Comparison of ENCODE assay signal across 8 cellular contexts in the genomic region with DNA sequence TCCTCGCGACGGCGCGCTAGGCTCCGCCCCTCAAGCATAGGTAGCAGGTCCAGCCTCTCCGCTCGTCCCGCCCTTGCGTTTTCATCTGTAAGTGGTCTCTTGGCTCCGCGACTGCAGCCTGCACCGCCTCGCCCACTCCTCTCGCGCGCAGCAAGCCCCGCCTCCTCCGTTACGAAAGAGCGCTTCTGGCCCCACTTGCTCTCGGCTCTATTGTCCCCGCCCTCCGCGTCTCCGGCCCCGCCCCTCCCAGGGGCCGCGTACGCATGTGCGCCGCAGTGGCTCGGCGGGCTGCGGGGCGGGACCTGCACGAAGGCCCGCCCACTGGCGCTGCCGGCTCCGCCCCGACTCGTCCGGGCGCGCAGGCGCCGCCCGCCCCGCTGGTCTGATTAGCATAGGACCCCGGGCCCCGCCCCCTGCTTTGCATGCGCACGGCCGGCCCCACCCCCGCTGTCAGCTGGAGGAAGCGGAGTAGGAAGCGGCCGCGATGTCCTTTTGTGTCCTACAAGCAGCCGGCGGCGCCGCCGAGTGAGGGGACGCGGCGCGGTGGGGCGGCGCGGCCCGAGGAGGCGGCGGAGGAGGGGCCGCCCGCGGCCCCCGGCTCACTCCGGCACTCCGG. TPM values are rescaled to one million over a fixed set of nuclear protein-coding genes. Genes with fewer than 3 reads are reported as not detected.
DNase-seq lines count a peak whose midpoint lies in the region; ATAC-seq and TF ChIP-seq lines count a peak whose summit lies in the region.

ESRRA (plus strand) TSS at position 450 of the 616 bp plus-strand sequence. CDS start 1,656 bp downstream, outside the sequence.

- H3K9me3 Mint-ChIP-seq in activated naive CD4-positive, alpha-beta T cell treated with anti-CD3 and anti-CD28 coated beads, Interleukin-2, amount 50 U/mL, for 24 hours, result no peaks in the 10 kb centered on the region

- H3K27me3 Mint-ChIP-seq in activated naive CD4-positive, alpha-beta T cell treated with anti-CD3 and anti-CD28 coated beads, Interleukin-2, amount 50 U/mL, for 24 hours, result peaks cover 7% of the 10 kb centered on the region

- TF ChIP-seq POLR2A in GM10847 (IDR thresholded peaks at IDR 0.05; ENCODE audit: extremely low read depth, insufficient read length) (peak; percentile 53), suprapubic skin (IDR thresholded peaks at IDR 0.05) (no peak)

- H3K36me3 Mint-ChIP-seq in activated naive CD4-positive, alpha-beta T cell treated with anti-CD3 and anti-CD28 coated beads, Interleukin-2, amount 50 U/mL, for 24 hours, result peaks cover 5% of the 10 kb centered on the region

- H3K27me3 ChIP-seq in suprapubic skin, result peaks cover 8% of the 10 kb centered on the region

- no peak for TF ChIP-seq EP300 in suprapubic skin (IDR thresholded peaks at IDR 0.05)

- H3K27ac ChIP-seq in suprapubic skin, result peak within 1 kb of the TSS; percentile 96

- peak; percentile 100 for DNase-seq in NCI-H1105 (lab: John Stamatoyannopoulos, UW)
- peak; percentile 99 for DNase-seq in SKM-1 (lab: John Stamatoyannopoulos, UW; ENCODE audit: unreplicated experiment)
- peak; percentile 98 for DNase-seq in globus pallidus (ENCODE audit: low spot score)
- peak; percentile 99 for DNase-seq in occipital lobe (lab: John Stamatoyannopoulos, UW)
- DNase-seq in suprapubic skin (ENCODE audit: low spot score in 2 of 2), result peak; percentile 100

- H3K4me1 Mint-ChIP-seq in activated naive CD4-positive, alpha-beta T cell treated with anti-CD3 and anti-CD28 coated beads, Interleukin-2, amount 50 U/mL, for 24 hours, result peaks cover 27% of the 10 kb centered on the region

- H3K36me3 ChIP-seq in suprapubic skin, result no peaks in the 10 kb centered on the region

- H3K4me1 ChIP-seq in suprapubic skin, result peaks cover 41% of the 10 kb centered on the region

- H3K4me3 Mint-ChIP-seq in activated naive CD4-positive, alpha-beta T cell treated with anti-CD3 and anti-CD28 coated beads, Interleukin-2, amount 50 U/mL, for 24 hours, result peak within 1 kb of the TSS; percentile 98

- no peaks in the 10 kb centered on the region for H3K9me3 ChIP-seq in suprapubic skin

- no CpG with 5 or more reads among the region's 81 CpGs for WGBS in suprapubic skin

- peak; percentile 75 for ATAC-seq in HG02642 (IDR thresholded peaks at IDR 0.05; ENCODE audit: poor library complexity, unreplicated experiment)

- peak within 1 kb of the TSS; percentile 84 for H3K4me3 ChIP-seq in suprapubic skin

- H3K27ac Mint-ChIP-seq in activated naive CD4-positive, alpha-beta T cell treated with anti-CD3 and anti-CD28 coated beads, Interleukin-2, amount 50 U/mL, for 24 hours, result peak within 1 kb of the TSS; percentile 94

- TF ChIP-seq CTCF in suprapubic skin (IDR thresholded peaks at IDR 0.05), result no peak

RNA-seq across cellular contexts. Expression of gene ESRRA, which starts in this region (rescaled TPM):
- total RNA-seq in occipital lobe (14.2 TPM), suprapubic skin (10 to 100 TPM; 65.0 to 93.6 (median 74.3) TPM)

Comparison
In these comparisons a context has a peak if more than half of its experiments do, and no peak if none do; other contexts are left out.
1. Peak in every context shown above with its lines: DNase-seq, ATAC-seq, H3K4me3 ChIP-seq and H3K27ac ChIP-seq.